14 cellular contexts compared by ENCODE assay signal in genomic region chr11:32184057-32185055, GRCh38.
DNase-seq lines count a peak whose midpoint lies in the region; ATAC-seq and TF ChIP-seq lines count a peak whose summit lies in the region.
"Had no signal": no experiment of that assay in that cellular context is flagged by ENCODE, and none has a peak within 500 bp of the region (broad histone marks: within the 10 kb centered on the region; RNA-seq: fewer than 3 reads in every experiment).

No MANE protein-coding gene starts in this region.

- CTCF ChIA-PET in activated CD4-positive, alpha-beta memory T cell treated with anti-CD3 and anti-CD28 coated beads, Interleukin-2, amount 10 ng/mL, durations not matched to agents 7 days and 5 days (lab: Charles Lee): interaction anchor here (1.5 kb wide), 1 partner anchor 8 kb away, joined by 5 read pairs; no protein-coding TSS in a partner anchor

- H3K4me1 Mint-ChIP-seq in activated CD4-positive, alpha-beta memory T cell treated with anti-CD3 and anti-CD28 coated beads, Interleukin-2, amount 10 ng/mL, durations not matched to agents 7 days and 5 days: no peaks in the 10 kb centered on the region

- no peaks in the 10 kb centered on the region for H3K4me1 ChIP-seq in left ventricle myocardium inferior
- H3K4me1 ChIP-seq: A549, foreskin keratinocyte had no signal

- ATAC-seq in left cardiac atrium (peak; percentile 57 to 61), GM21723 (IDR thresholded peaks at IDR 0.05; ENCODE audit: unreplicated experiment) (peak; percentile 85), HG03432 (IDR thresholded peaks at IDR 0.05; ENCODE audit: unreplicated experiment) (peak; percentile 75)
- ATAC-seq: A549; activated T-cell treated with anti-CD3 and anti-CD28 coated beads, Interleukin-2, amount 50 U/mL, for 4 hours; foreskin keratinocyte had no signal

- no peak overlapping the region for H3K27ac ChIP-seq in left ventricle myocardium inferior (replicated peaks)
- H3K27ac ChIP-seq: A549, foreskin keratinocyte had no signal

- no peaks in the 10 kb centered on the region for H3K9me3 Mint-ChIP-seq in activated CD4-positive, alpha-beta memory T cell treated with anti-CD3 and anti-CD28 coated beads, Interleukin-2, amount 10 ng/mL, durations not matched to agents 7 days and 5 days
- H3K9me3 Mint-ChIP-seq: activated T-cell treated with anti-CD3 and anti-CD28 coated beads, Interleukin-2, amount 50 U/mL, for 4 hours had no signal

- no peaks in the 10 kb centered on the region for H3K9me3 ChIP-seq in left ventricle myocardium inferior (replicated peaks)
- H3K9me3 ChIP-seq: A549 had no signal

- no peak for TF ChIP-seq CTCF in left ventricle myocardium inferior (IDR thresholded peaks at IDR 0.05; ENCODE audit: borderline replicate concordance)

- intact Hi-C loops in left cardiac atrium (cut with DNase I) (no loop called here), left ventricle myocardium inferior (cut with micrococcal nuclease) (no loop called here)

- H3K36me3 Mint-ChIP-seq in activated CD4-positive, alpha-beta memory T cell treated with anti-CD3 and anti-CD28 coated beads, Interleukin-2, amount 10 ng/mL, durations not matched to agents 7 days and 5 days (ENCODE audit: low read depth): no peaks in the 10 kb centered on the region

- no peak overlapping the region for H3K4me3 ChIP-seq in left ventricle myocardium inferior
- H3K4me3 ChIP-seq: A549 had no signal

- H3K27me3 ChIP-seq in left ventricle myocardium inferior (ENCODE audit: low read depth): peaks cover 18% of the 10 kb centered on the region

- POLR2A ChIA-PET in activated CD4-positive, alpha-beta memory T cell treated with anti-CD3 and anti-CD28 coated beads, Interleukin-2, amount 10 ng/mL, durations not matched to agents 7 days and 5 days (lab: Charles Lee): no interaction called here

- no peak overlapping the region for H3K4me3 Mint-ChIP-seq in activated CD4-positive, alpha-beta memory T cell treated with anti-CD3 and anti-CD28 coated beads, Interleukin-2, amount 10 ng/mL, durations not matched to agents 7 days and 5 days
- H3K4me3 Mint-ChIP-seq: activated T-cell treated with anti-CD3 and anti-CD28 coated beads, Interleukin-2, amount 50 U/mL, for 4 hours had no signal

- peaks cover 22% of the 10 kb centered on the region for H3K27me3 Mint-ChIP-seq in activated CD4-positive, alpha-beta memory T cell treated with anti-CD3 and anti-CD28 coated beads, Interleukin-2, amount 10 ng/mL, durations not matched to agents 7 days and 5 days

- DNase-seq in left cardiac atrium (no peak), left ventricle myocardium inferior (no peak), DMS79 treated with DMSO at 0.1 percent for 48 hours (lab: John Stamatoyannopoulos, UW) (no peak), GM19238 (ENCODE audit: insufficient read length, low spot score) (no peak)
- no peak for DNase-seq in activated CD4-positive, alpha-beta memory T cell treated with anti-CD3 and anti-CD28 coated beads, Interleukin-2, amount 10 ng/mL, durations not matched to agents 7 days and 5 days
- no peak for DNase-seq in activated CD4-positive, CD25-positive, alpha-beta regulatory T cell (lab: John Stamatoyannopoulos, UW)
- DNase-seq: activated T-cell treated with anti-CD3 and anti-CD28 coated beads, Interleukin-2, amount 50 U/mL, for 4 hours; aorta; Calu3; foreskin keratinocyte; KBM-7 had no signal

- H3K27ac Mint-ChIP-seq in activated CD4-positive, alpha-beta memory T cell treated with anti-CD3 and anti-CD28 coated beads, Interleukin-2, amount 10 ng/mL, durations not matched to agents 7 days and 5 days: no peak overlapping the region

- H3K36me3 ChIP-seq in left ventricle myocardium inferior: no peaks in the 10 kb centered on the region
